1 cellular context compared by ENCODE assay signal in genomic region chr12:54328595-54329337, GRCh38.
TF ChIP-seq lines count a peak whose summit lies in the region.

No MANE protein-coding gene starts in this region.

TF ChIP-seq in GM12878, 131 proteins besides CTCF, POLR2A, EP300 and RAD21:
- TF ChIP-seq FOS (IDR thresholded peaks at IDR 0.05; ENCODE audit: borderline replicate concordance, extremely low read depth, insufficient read length) (no peak), MEF2A (IDR thresholded peaks at IDR 0.05; ENCODE audit: insufficient read depth, low read depth, low read length) (no peak), ASH2L (IDR thresholded peaks at IDR 0.05; ENCODE audit: borderline replicate concordance, low read depth) (no peak), CUX1 (IDR thresholded peaks at IDR 0.05; ENCODE audit: insufficient replicate concordance, low read depth, low read length) (no peak), ZBTB4 (CRISPR knock-in tag; IDR thresholded peaks at IDR 0.05) (no peak), JUND (IDR thresholded peaks at IDR 0.05; ENCODE audit: low read depth, low read length) (no peak), NFIC (IDR thresholded peaks at IDR 0.05; ENCODE audit: low read depth, low read length) (no peak), E2F8 (IDR thresholded peaks at IDR 0.05; ENCODE audit: low read depth, partially characterized antibody) (no peak), RUNX3 (IDR thresholded peaks at IDR 0.05; ENCODE audit: low read length) (no peak), ZNF687 (IDR thresholded peaks at IDR 0.05) (no peak), NFYA (IDR thresholded peaks at IDR 0.05; ENCODE audit: borderline replicate concordance, low read depth, low read length) (no peak)
